In the genomic region with DNA sequence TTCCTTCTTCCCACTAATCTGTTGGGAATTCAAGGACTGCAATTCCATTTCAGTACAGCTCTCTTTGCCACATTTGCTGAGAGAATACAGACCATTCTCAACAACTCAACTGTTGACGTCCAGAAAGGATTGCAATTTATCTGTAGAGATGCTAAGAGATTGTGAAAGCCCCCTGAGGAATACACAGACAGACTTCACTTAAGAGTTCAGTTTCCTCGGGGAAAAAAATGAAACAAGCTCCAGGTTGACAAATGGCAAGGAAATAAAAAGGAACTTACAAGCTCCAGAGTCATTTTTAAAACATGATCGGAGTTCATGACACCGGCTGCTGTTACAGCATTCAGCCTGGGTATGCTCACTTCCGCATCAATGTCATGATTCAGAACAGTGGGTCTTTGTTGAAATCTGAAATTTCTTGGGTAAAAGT, we compare ENCODE assay signal across 19 cellular contexts. TPM values are rescaled to one million over a fixed set of nuclear protein-coding genes. Genes with fewer than 3 reads are reported as not detected.
DNase-seq lines count a peak whose midpoint lies in the region; ATAC-seq and TF ChIP-seq lines count a peak whose summit lies in the region.
"Had no signal": no experiment of that assay in that cellular context is flagged by ENCODE, and none has a peak within 500 bp of the region (broad histone marks: within the 10 kb centered on the region; RNA-seq: fewer than 3 reads in every experiment).

No MANE protein-coding gene starts in this region.

- no peak for DNase-seq in activated B cell treated with CpG ODN at 0.5 μM for 24 hours
- DNase-seq in left kidney (ENCODE audit: low read depth, low spot score) = peak; percentile 27
- no peak for DNase-seq in AG08396 (ENCODE audit: low spot score)
- no peak for DNase-seq in activated naive CD8-positive, alpha-beta T cell treated with anti-CD3 and anti-CD28 coated beads, Interleukin-2, amount 50 U/mL, for 24 hours
- DNase-seq in T-helper 2 cell = no peak
- DNase-seq: CD4-positive, alpha-beta T cell; foreskin melanocyte; GF-D8; NCI-H2171; occipital lobe; PC-9; stimulated activated naive CD8-positive, alpha-beta T cell treated with anti-CD3 and anti-CD28 coated beads, Interleukin-15, Interleukin-2, amounts not matched to agents 100 U/mL and 50 U/mL, for 24 hours; T-helper 9 cell had no signal

- peak overlapping the region; percentile 79 for H3K27ac Mint-ChIP-seq in activated B cell treated with CpG ODN at 0.5 μM for 24 hours
- H3K27ac Mint-ChIP-seq in stimulated activated memory B cell treated with anti-CD40 and anti-IgM and Interleukin-4, amounts not matched to agents 10 μg/mL and 1 μg/mL and 100 μg/mL, for 72 hours = peak overlapping the region; percentile 78
- H3K27ac Mint-ChIP-seq in activated naive CD8-positive, alpha-beta T cell treated with anti-CD3 and anti-CD28 coated beads, Interleukin-2, amount 50 U/mL, for 24 hours = no peak overlapping the region
- H3K27ac Mint-ChIP-seq: activated naive CD4-positive, alpha-beta T cell treated with anti-CD3 and anti-CD28 coated beads, Interleukin-2, amount 50 U/mL, for 72 hours; CD4-positive, alpha-beta T cell had no signal

- H3K4me3 Mint-ChIP-seq in activated B cell treated with CpG ODN at 0.5 μM for 24 hours = peak overlapping the region; percentile 30
- peak overlapping the region; percentile 36 for H3K4me3 Mint-ChIP-seq in stimulated activated memory B cell treated with anti-CD40 and anti-IgM and Interleukin-4, amounts not matched to agents 10 μg/mL and 1 μg/mL and 100 μg/mL, for 72 hours
- no peak overlapping the region for H3K4me3 Mint-ChIP-seq in activated naive CD8-positive, alpha-beta T cell treated with anti-CD3 and anti-CD28 coated beads, Interleukin-2, amount 50 U/mL, for 24 hours
- H3K4me3 Mint-ChIP-seq: CD4-positive, alpha-beta T cell had no signal

- ATAC-seq in HG03354 (IDR thresholded peaks at IDR 0.05; ENCODE audit: poor library complexity, severe bottlenecking, unreplicated experiment) (peak; percentile 59), activated B cell treated with CpG ODN at 0.5 μM for 24 hours (ENCODE audit: low read depth) (peak; percentile 66), GM19328 (IDR thresholded peaks at IDR 0.05; ENCODE audit: unreplicated experiment) (no peak)
- ATAC-seq in stimulated activated memory B cell treated with anti-CD40 and anti-IgM and Interleukin-4, amounts not matched to agents 10 μg/mL and 1 μg/mL and 100 μg/mL, for 72 hours = peak; percentile 65
- ATAC-seq in activated naive CD8-positive, alpha-beta T cell treated with anti-CD3 and anti-CD28 coated beads, Interleukin-2, amount 50 U/mL, for 24 hours = no peak
- ATAC-seq: activated naive CD4-positive, alpha-beta T cell treated with anti-CD3 and anti-CD28 coated beads, Interleukin-2, amount 50 U/mL, for 72 hours; stimulated activated naive CD8-positive, alpha-beta T cell treated with anti-CD3 and anti-CD28 coated beads, Interleukin-15, Interleukin-2, amounts not matched to agents 100 U/mL and 50 U/mL, for 24 hours had no signal

- TF ChIP-seq CTCF in activated B cell treated with CpG ODN at 0.5 μM for 24 hours (IDR thresholded peaks at IDR 0.05) = no peak

- intact Hi-C loops in activated B cell treated with CpG ODN at 0.5 μM for 24 hours (cut with micrococcal nuclease) = loop anchor here (1.0 to 10.0 kb wide), 2 partner anchors 10 to 866 kb away; partner anchors contain the start of gene SMIM14

- CTCF ChIA-PET in activated B cell treated with CpG ODN at 0.5 μM for 24 hours (lab: Charles Lee) = interaction anchor here (1.0 to 3.7 kb wide), 3 partner anchors 13 to 91 kb away, joined by 3 to 25 read pairs (median 6); partner anchors contain the start of gene TLR10

- H3K9me3 Mint-ChIP-seq in activated B cell treated with CpG ODN at 0.5 μM for 24 hours = peaks cover 10% of the 10 kb centered on the region
- peaks cover 11% of the 10 kb centered on the region for H3K9me3 Mint-ChIP-seq in stimulated activated memory B cell treated with anti-CD40 and anti-IgM and Interleukin-4, amounts not matched to agents 10 μg/mL and 1 μg/mL and 100 μg/mL, for 72 hours
- H3K9me3 Mint-ChIP-seq in activated naive CD8-positive, alpha-beta T cell treated with anti-CD3 and anti-CD28 coated beads, Interleukin-2, amount 50 U/mL, for 24 hours = peaks cover 11% of the 10 kb centered on the region

- H3K4me1 Mint-ChIP-seq in activated B cell treated with CpG ODN at 0.5 μM for 24 hours = peaks cover 80% of the 10 kb centered on the region
- peaks cover 63% of the 10 kb centered on the region for H3K4me1 Mint-ChIP-seq in stimulated activated memory B cell treated with anti-CD40 and anti-IgM and Interleukin-4, amounts not matched to agents 10 μg/mL and 1 μg/mL and 100 μg/mL, for 72 hours
- peaks cover 3% of the 10 kb centered on the region for H3K4me1 Mint-ChIP-seq in activated naive CD8-positive, alpha-beta T cell treated with anti-CD3 and anti-CD28 coated beads, Interleukin-2, amount 50 U/mL, for 24 hours

- peaks cover 37% of the 10 kb centered on the region for H3K36me3 Mint-ChIP-seq in activated B cell treated with CpG ODN at 0.5 μM for 24 hours (ENCODE audit: low read depth)
- H3K36me3 Mint-ChIP-seq in stimulated activated memory B cell treated with anti-CD40 and anti-IgM and Interleukin-4, amounts not matched to agents 10 μg/mL and 1 μg/mL and 100 μg/mL, for 72 hours = peaks cover 56% of the 10 kb centered on the region
- H3K36me3 Mint-ChIP-seq in activated naive CD8-positive, alpha-beta T cell treated with anti-CD3 and anti-CD28 coated beads, Interleukin-2, amount 50 U/mL, for 24 hours (ENCODE audit: low read depth) = peaks cover under 1% of the 10 kb centered on the region

- POLR2A ChIA-PET in activated B cell treated with CpG ODN at 0.5 μM for 24 hours (lab: Charles Lee) = interaction anchor here (0.8 to 7.8 kb wide), 3 partner anchors 9 to 87 kb away, joined by 4 to 81 read pairs (median 9); partner anchors contain the start of genes TLR10 and TLR6

- H3K27me3 Mint-ChIP-seq in activated B cell treated with CpG ODN at 0.5 μM for 24 hours = no peaks in the 10 kb centered on the region
- H3K27me3 Mint-ChIP-seq in stimulated activated memory B cell treated with anti-CD40 and anti-IgM and Interleukin-4, amounts not matched to agents 10 μg/mL and 1 μg/mL and 100 μg/mL, for 72 hours = no peaks in the 10 kb centered on the region
- no peaks in the 10 kb centered on the region for H3K27me3 Mint-ChIP-seq in activated naive CD8-positive, alpha-beta T cell treated with anti-CD3 and anti-CD28 coated beads, Interleukin-2, amount 50 U/mL, for 24 hours
- H3K27me3 Mint-ChIP-seq: CD4-positive, alpha-beta T cell had no signal

RNA-seq across cellular contexts. Expression of gene TLR10, which starts 13.8 kb away (rescaled TPM):
- 92.0 and 107 TPM in 2 replicates for total RNA-seq in activated B cell treated with CpG ODN at 0.5 μM for 24 hours
- total RNA-seq: activated CD8-positive, alpha-beta memory T cell treated with anti-CD3 and anti-CD28 coated beads for 36 hours; CD4-positive, alpha-beta T cell; M059J; PC-9 had no signal

RNA-seq across cellular contexts. Expression of gene TLR1, which starts 35.6 kb away (rescaled TPM):
- 39.6 and 43.0 TPM in 2 replicates for total RNA-seq in activated B cell treated with CpG ODN at 0.5 μM for 24 hours

Comparison
In these comparisons a context has a peak if more than half of its experiments do, and no peak if none do; other contexts are left out.
1. ATAC-seq: peak in HG03354 (single experiment), activated B cell treated with CpG ODN at 0.5 μM for 24 hours (single experiment) and stimulated activated memory B cell treated with anti-CD40 and anti-IgM and Interleukin-4, amounts not matched to agents 10 μg/mL and 1 μg/mL and 100 μg/mL, for 72 hours (single experiment); none in GM19328 (single experiment) and activated naive CD8-positive, alpha-beta T cell treated with anti-CD3 and anti-CD28 coated beads, Interleukin-2, amount 50 U/mL, for 24 hours (single experiment).